ENCODE assay signal across 13 cellular contexts in the genomic region with DNA sequence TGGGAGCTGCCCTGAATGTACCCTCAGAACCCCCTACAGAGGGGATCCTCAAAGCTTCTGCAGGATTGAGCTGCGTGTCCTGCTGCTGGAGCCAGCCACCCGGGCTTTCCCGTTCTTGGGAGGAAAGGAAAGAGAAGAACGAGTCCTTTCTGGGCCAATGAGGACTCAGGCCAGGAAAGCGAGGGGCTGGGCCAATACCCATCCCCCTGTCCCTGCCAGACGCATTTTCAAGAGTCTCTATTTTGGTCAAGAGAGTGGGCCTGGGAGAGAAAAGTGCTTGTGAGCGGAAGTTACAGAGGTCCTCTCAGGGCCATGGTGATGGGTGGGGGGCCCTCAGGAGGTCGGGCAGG.
DNase-seq lines count a peak whose midpoint lies in the region; ATAC-seq and TF ChIP-seq lines count a peak whose summit lies in the region.
"Had no signal": no experiment of that assay in that cellular context is flagged by ENCODE, and none has a peak within 500 bp of the region (broad histone marks: within the 10 kb centered on the region; RNA-seq: fewer than 3 reads in every experiment).

No MANE protein-coding gene starts in this region.

- DNase-seq in cardiac septum (ENCODE audit: low spot score) (peak; percentile 43), left cardiac atrium (no peak), islet precursor cell (peak; percentile 37), neural crest cell (ENCODE audit: low read depth, low spot score) (no peak), sciatic nerve (ENCODE audit: low spot score) (peak; percentile 45), neural progenitor cell (ENCODE audit: low spot score) (no peak), NCI-H146 (lab: John Stamatoyannopoulos, UW) (no peak)
- DNase-seq: DMS 273 treated with DMSO at 0.1 percent for 48 hours had no signal

- H3K27me3 ChIP-seq in neural progenitor cell = no peaks in the 10 kb centered on the region

- H3K4me3 Mint-ChIP-seq in neural crest cell (no peak overlapping the region), neural progenitor cell (no peak overlapping the region)
- H3K4me3 Mint-ChIP-seq: B cell; CD4-positive, alpha-beta T cell had no signal

- intact Hi-C loops in cardiac septum (cut with DNase I) = no loop called here
- intact Hi-C loops in left cardiac atrium (cut with DNase I) = no loop called here
- intact Hi-C loops in sciatic nerve (cut with DNase I) = no loop called here

- H3K9me3 ChIP-seq in neural progenitor cell (ENCODE audit: low read depth) = no peaks in the 10 kb centered on the region

- no peak for ATAC-seq in left cardiac atrium
- no peak for ATAC-seq in sciatic nerve
- ATAC-seq in HG02759 (IDR thresholded peaks at IDR 0.05; ENCODE audit: unreplicated experiment) = no peak

- H3K9ac ChIP-seq in neural progenitor cell = no peak overlapping the region
- H3K9ac ChIP-seq: GM23248 had no signal

- H3K27ac Mint-ChIP-seq in neural crest cell (ENCODE audit: unreplicated experiment) (peak overlapping the region; percentile 71), neural progenitor cell (no peak overlapping the region)
- H3K27ac Mint-ChIP-seq: B cell; CD4-positive, alpha-beta T cell had no signal

- H2AFZ ChIP-seq in neural progenitor cell (replicated peaks) = no peak overlapping the region
- H2AFZ ChIP-seq: GM23248 had no signal

- no peaks in the 10 kb centered on the region for H3K79me2 ChIP-seq in neural progenitor cell (ENCODE audit: low read depth)

- H3K4me1 ChIP-seq in neural progenitor cell = peaks cover 21% of the 10 kb centered on the region

- no peaks in the 10 kb centered on the region for H3K27me3 Mint-ChIP-seq in neural crest cell (ENCODE audit: low read depth)
- H3K27me3 Mint-ChIP-seq in neural progenitor cell (ENCODE audit: insufficient read depth, low read depth) = peaks cover 2% of the 10 kb centered on the region

- no peaks in the 10 kb centered on the region for H3F3A ChIP-seq in neural progenitor cell (ENCODE audit: low read depth)

- H3K4me1 Mint-ChIP-seq in neural crest cell = peaks cover 24% of the 10 kb centered on the region
- H3K4me1 Mint-ChIP-seq in neural progenitor cell = peaks cover 26% of the 10 kb centered on the region
- H3K4me1 Mint-ChIP-seq: B cell had no signal

- H3K9me3 Mint-ChIP-seq in neural crest cell (no peaks in the 10 kb centered on the region), neural progenitor cell (no peaks in the 10 kb centered on the region)
- H3K9me3 Mint-ChIP-seq: CD4-positive, alpha-beta T cell had no signal

- H3K36me3 Mint-ChIP-seq in neural crest cell (ENCODE audit: low read depth) (no peaks in the 10 kb centered on the region), neural progenitor cell (no peaks in the 10 kb centered on the region)

- H3K27ac ChIP-seq in neural progenitor cell = no peak overlapping the region
- H3K27ac ChIP-seq: 22Rv1, GM23248 had no signal

- H4K20me1 ChIP-seq in neural progenitor cell (ENCODE audit: low read depth) = no peaks in the 10 kb centered on the region

- H3K4me3 ChIP-seq in neural progenitor cell = no peak overlapping the region
- H3K4me3 ChIP-seq: GM23248 had no signal

- no peak for TF ChIP-seq CTCF in neural crest cell (conservative IDR thresholded peaks at IDR 0.05)
- TF ChIP-seq CTCF in neural progenitor cell (IDR thresholded peaks at IDR 0.05) = no peak

- no peaks in the 10 kb centered on the region for H3K36me3 ChIP-seq in neural progenitor cell

- H3K4me2 ChIP-seq in neural progenitor cell = no peak overlapping the region

Comparison
In these comparisons a context has a peak if more than half of its experiments do, and no peak if none do; other contexts are left out.
1. DNase-seq: peak in cardiac septum (single experiment), islet precursor cell (single experiment) and sciatic nerve (single experiment); none in left cardiac atrium (single experiment), neural crest cell (single experiment), neural progenitor cell (single experiment) and NCI-H146 (single experiment).